Comparison of ENCODE assay signal across 30 cellular contexts in the genomic region with DNA sequence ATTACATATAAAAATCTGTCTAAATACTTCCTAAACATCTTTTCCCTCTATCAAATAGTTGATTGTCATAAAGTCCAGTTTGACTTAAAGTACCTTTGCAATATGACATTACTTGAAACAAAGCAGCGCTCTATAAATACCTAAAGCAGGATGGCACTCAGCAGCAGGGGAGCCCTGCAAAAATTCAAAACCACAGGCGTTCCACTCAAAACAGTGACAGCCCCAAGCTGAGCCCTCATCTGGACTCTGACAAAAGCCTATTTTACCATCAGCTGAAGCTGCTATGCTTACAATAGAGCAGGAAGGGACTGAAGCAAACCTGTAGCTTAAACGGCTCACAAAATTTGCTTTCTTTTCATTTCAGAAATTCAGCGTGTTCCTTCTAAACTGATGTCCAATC. TPM values are rescaled to one million over a fixed set of nuclear protein-coding genes. Genes with fewer than 3 reads are reported as not detected.
"Had no signal": no experiment of that assay in that cellular context is flagged by ENCODE, and none has a peak within 500 bp of the region (broad histone marks: within the 10 kb centered on the region; RNA-seq: fewer than 3 reads in every experiment).

No MANE protein-coding gene starts in this region.

- H3K4me3 Mint-ChIP-seq: activated CD4-positive, alpha-beta memory T cell treated with anti-CD3 and anti-CD28 coated beads, Interleukin-2, amount 10 ng/mL, durations not matched to agents 7 days and 5 days; activated CD4-positive, alpha-beta T cell treated with anti-CD3 and anti-CD28 coated beads for 36 hours; activated CD8-positive, alpha-beta memory T cell treated with anti-CD3 and anti-CD28 coated beads, Interleukin-2, amount 10 ng/mL, durations not matched to agents 7 days and 5 days; activated naive CD4-positive, alpha-beta T cell treated with anti-CD3 and anti-CD28 coated beads, Interleukin-2, amount 10 ng/mL, durations not matched to agents 7 days and 5 days; activated naive CD8-positive, alpha-beta T cell; activated naive CD8-positive, alpha-beta T cell treated with anti-CD3 and anti-CD28 coated beads, Interleukin-2, amount 50 U/mL, for 24 hours; brain had no signal

- DNase-seq: activated CD4-positive, alpha-beta memory T cell treated with anti-CD3 and anti-CD28 coated beads, Interleukin-2, amount 10 ng/mL, durations not matched to agents 7 days and 5 days; activated CD4-positive, alpha-beta T cell treated with anti-CD3 and anti-CD28 coated beads for 36 hours; activated CD8-positive, alpha-beta memory T cell treated with anti-CD3 and anti-CD28 coated beads for 24 hours; activated CD8-positive, alpha-beta memory T cell treated with anti-CD3 and anti-CD28 coated beads, Interleukin-2, amount 10 ng/mL, durations not matched to agents 7 days and 5 days; activated CD8-positive, alpha-beta memory T cell treated with anti-CD3 and anti-CD28 coated beads, Interleukin-2, amount 50 U/mL, for 48 hours; activated effector memory CD4-positive, alpha-beta T cell treated with Interleukin-2 at 50 U/mL for 16 hours; activated naive CD4-positive, alpha-beta T cell treated with anti-CD3 and anti-CD28 coated beads, Interleukin-2, amount 10 ng/mL, durations not matched to agents 7 days and 5 days; activated naive CD8-positive, alpha-beta T cell treated with anti-CD3 and anti-CD28 coated beads, Interleukin-2, amount 50 U/mL, for 24 hours; activated T-cell treated with anti-CD3 and anti-CD28 coated beads, Interleukin-2, amount 50 U/mL, for 48 hours; anterior cingulate cortex; NCI-H1105 treated with DMSO at 0.1 percent for 48 hours; NCI-H1436; NCI-H1694; NCI-H1930; NCI-H2081 treated with DMSO at 0.1 percent for 48 hours; NCI-H226; NCI-H446 treated with DMSO at 0.1 percent for 48 hours; NCI-H524 treated with DMSO at 0.1 percent for 48 hours; PC-9; Right ventricle myocardium superior had no signal

- H3K4me2 ChIP-seq: PC-9 had no signal

- H3K27me3 Mint-ChIP-seq: activated CD4-positive, alpha-beta memory T cell treated with anti-CD3 and anti-CD28 coated beads, Interleukin-2, amount 10 ng/mL, durations not matched to agents 7 days and 5 days; activated CD4-positive, alpha-beta T cell treated with anti-CD3 and anti-CD28 coated beads for 36 hours; activated CD8-positive, alpha-beta memory T cell treated with anti-CD3 and anti-CD28 coated beads, Interleukin-2, amount 10 ng/mL, durations not matched to agents 7 days and 5 days; activated naive CD4-positive, alpha-beta T cell treated with anti-CD3 and anti-CD28 coated beads, Interleukin-2, amount 10 ng/mL, durations not matched to agents 7 days and 5 days; activated naive CD8-positive, alpha-beta T cell; activated naive CD8-positive, alpha-beta T cell treated with anti-CD3 and anti-CD28 coated beads, Interleukin-2, amount 50 U/mL, for 24 hours; brain had no signal

- H3K4me1 Mint-ChIP-seq: activated CD4-positive, alpha-beta memory T cell treated with anti-CD3 and anti-CD28 coated beads, Interleukin-2, amount 10 ng/mL, durations not matched to agents 7 days and 5 days; activated CD4-positive, alpha-beta T cell treated with anti-CD3 and anti-CD28 coated beads for 36 hours; activated CD8-positive, alpha-beta memory T cell treated with anti-CD3 and anti-CD28 coated beads, Interleukin-2, amount 10 ng/mL, durations not matched to agents 7 days and 5 days; activated naive CD4-positive, alpha-beta T cell treated with anti-CD3 and anti-CD28 coated beads, Interleukin-2, amount 10 ng/mL, durations not matched to agents 7 days and 5 days; activated naive CD8-positive, alpha-beta T cell treated with anti-CD3 and anti-CD28 coated beads, Interleukin-2, amount 50 U/mL, for 24 hours had no signal

- H3K4me3 ChIP-seq: K562, PC-9 had no signal

- ATAC-seq: activated CD4-positive, alpha-beta T cell treated with anti-CD3 and anti-CD28 coated beads for 36 hours; activated CD4-positive, CD25-positive, alpha-beta regulatory T cell treated with anti-CD3 and anti-CD28 coated beads, Interleukin-2, amount 50 U/mL, for 24 hours; activated CD8-positive, alpha-beta memory T cell treated with anti-CD3 and anti-CD28 coated beads, Interleukin-2, amount 10 ng/mL, durations not matched to agents 7 days and 5 days; activated naive CD8-positive, alpha-beta T cell treated with anti-CD3 and anti-CD28 coated beads, Interleukin-2, amount 50 U/mL, for 24 hours; K562 had no signal

- H3K9me3 Mint-ChIP-seq: activated naive CD8-positive, alpha-beta T cell treated with anti-CD3 and anti-CD28 coated beads, Interleukin-2, amount 50 U/mL, for 24 hours; brain had no signal

- H2AFZ ChIP-seq: PC-9 had no signal

- H3K27ac Mint-ChIP-seq: activated CD4-positive, alpha-beta memory T cell treated with anti-CD3 and anti-CD28 coated beads, Interleukin-2, amount 10 ng/mL, durations not matched to agents 7 days and 5 days; activated CD4-positive, alpha-beta T cell treated with anti-CD3 and anti-CD28 coated beads for 36 hours; activated CD8-positive, alpha-beta memory T cell treated with anti-CD3 and anti-CD28 coated beads, Interleukin-2, amount 10 ng/mL, durations not matched to agents 7 days and 5 days; activated naive CD4-positive, alpha-beta T cell treated with anti-CD3 and anti-CD28 coated beads, Interleukin-2, amount 10 ng/mL, durations not matched to agents 7 days and 5 days; activated naive CD8-positive, alpha-beta T cell; activated naive CD8-positive, alpha-beta T cell treated with anti-CD3 and anti-CD28 coated beads, Interleukin-2, amount 50 U/mL, for 24 hours; brain had no signal

- H3K36me3 Mint-ChIP-seq: activated CD8-positive, alpha-beta memory T cell treated with anti-CD3 and anti-CD28 coated beads, Interleukin-2, amount 10 ng/mL, durations not matched to agents 7 days and 5 days; activated naive CD4-positive, alpha-beta T cell treated with anti-CD3 and anti-CD28 coated beads, Interleukin-2, amount 10 ng/mL, durations not matched to agents 7 days and 5 days; activated naive CD8-positive, alpha-beta T cell; brain had no signal

- H3K27ac ChIP-seq: PC-9, RWPE1 had no signal

RNA-seq across cellular contexts. Expression of a gene that starts 11.5 kb away (rescaled TPM):
- total RNA-seq: activated CD4-positive, alpha-beta memory T cell treated with anti-CD3 and anti-CD28 coated beads, Interleukin-2, amount 10 ng/mL, durations not matched to agents 7 days and 5 days; activated CD4-positive, alpha-beta T cell treated with anti-CD3 and anti-CD28 coated beads for 36 hours; activated CD8-positive, alpha-beta memory T cell treated with anti-CD3 and anti-CD28 coated beads, Interleukin-2, amount 10 ng/mL, durations not matched to agents 7 days and 5 days; bronchial epithelial cell; K562; M059J; OCI-LY7; PC-9; Right ventricle myocardium superior; T-helper 1 cell treated with Interleukin-12 subunit alpha and Interleukin-12 subunit beta and Interleukin-4 antibody, amounts not matched to agents 30 ng/mL and 1 ng/mL, for 36 hours; T-helper 2 cell treated with Interferon-gamma antibody and Interleukin-4, amounts not matched to agents 100 ng/mL and 5 ng/mL, for 36 hours had no signal
- polyA plus RNA-seq: K562 had no signal
